1 cellular context compared by ENCODE assay signal in the genomic region with DNA sequence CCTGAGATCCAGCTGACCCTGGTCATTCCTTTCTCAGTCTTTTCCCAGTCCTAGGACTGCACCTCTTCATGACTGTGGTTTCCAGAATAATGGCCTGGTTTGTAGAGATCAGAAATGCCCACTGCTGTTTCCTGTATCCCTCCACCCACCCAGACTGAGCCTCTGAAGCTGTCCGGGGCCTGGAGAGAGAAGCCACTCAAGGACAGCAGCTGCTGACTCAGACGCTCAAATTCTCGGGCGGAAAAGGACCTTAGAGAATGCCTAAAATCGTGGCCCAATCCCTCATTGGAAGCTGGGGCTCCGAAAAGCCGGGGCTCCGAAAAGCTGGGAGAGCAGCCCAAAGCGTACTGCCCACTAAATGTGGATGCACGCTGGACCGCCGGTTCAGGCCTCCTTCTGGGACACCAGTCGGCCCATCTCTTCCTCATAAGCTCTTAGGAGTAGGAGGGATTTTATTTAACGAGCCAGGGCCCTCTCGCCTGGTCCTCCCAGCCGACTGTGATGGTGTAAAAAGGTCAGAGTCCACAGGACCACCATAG.
TF ChIP-seq lines count a peak whose summit lies in the region.

No MANE protein-coding gene starts in this region.

TF ChIP-seq in A549, 52 proteins besides CTCF, POLR2A, EP300 and RAD21:
- TF ChIP-seq KDM5A (IDR thresholded peaks at IDR 0.05) (no peak), KDM1A (IDR thresholded peaks at IDR 0.05; ENCODE audit: low read depth) (no peak), JUNB (IDR thresholded peaks at IDR 0.05) (no peak)
